Comparison of ENCODE assay signal across 1 cellular context in the genomic region with DNA sequence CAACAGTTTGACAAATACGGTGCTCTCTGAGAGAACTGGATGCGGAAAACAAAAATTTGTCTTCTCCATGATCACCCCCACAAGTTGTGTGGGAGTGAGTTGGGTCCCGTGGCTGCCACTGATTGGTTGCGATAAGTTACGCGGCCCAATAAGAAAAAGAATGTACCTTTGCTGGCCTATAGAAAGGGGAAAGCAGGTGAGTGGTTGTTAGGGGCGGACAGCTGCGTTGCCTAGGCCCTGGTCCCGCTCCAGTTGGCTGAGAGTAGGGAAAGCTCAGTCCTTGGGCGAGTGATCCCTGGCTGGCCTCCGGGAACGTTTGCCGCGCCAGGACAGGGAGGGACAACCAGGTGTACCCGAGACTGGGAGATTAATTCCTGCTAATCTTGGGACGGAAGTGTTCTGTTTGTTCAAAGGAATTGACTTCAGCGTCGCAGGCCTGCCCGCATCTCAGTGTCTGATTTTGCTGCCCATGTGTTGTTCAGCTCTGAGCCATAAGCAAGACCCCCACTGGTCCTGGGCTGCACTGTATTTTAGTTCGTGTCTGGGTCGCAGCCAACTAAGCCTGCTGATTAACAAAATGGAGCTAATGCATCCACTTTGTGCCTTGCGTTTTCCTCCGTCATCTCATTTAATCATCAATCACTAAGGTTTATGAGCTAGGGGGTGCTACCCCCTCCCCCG.
TF ChIP-seq lines count a peak whose summit lies in the region.

No MANE protein-coding gene starts in this region.

TF ChIP-seq in GM12878, 131 proteins besides CTCF, POLR2A, EP300 and RAD21 (continued from another document and continues in another):
- TF ChIP-seq ETV6 (conservative IDR thresholded peaks at IDR 0.05 in 1 of 2, IDR thresholded peaks at IDR 0.05 in 1 of 2; ENCODE audit: borderline replicate concordance in 1 of 2, low read depth in 1 of 2) (no peak), SIN3A (IDR thresholded peaks at IDR 0.05; ENCODE audit: low read depth, low read length) (0 out of 2 replicates have a peak, but pooled peaks have one; percentile 4), PAX5 (IDR thresholded peaks at IDR 0.05; ENCODE audit: borderline replicate concordance, low read depth, low read length) (peak; percentile 50; the same call in 1 of the 2 replicates), NRF1 (conservative IDR thresholded peaks at IDR 0.05; ENCODE audit: low read depth, low read length) (peak; percentile 19; the same call in 1 of the 2 replicates), HDAC2 (IDR thresholded peaks at IDR 0.05) (no peak), ZNF384 (IDR thresholded peaks at IDR 0.05; ENCODE audit: borderline replicate concordance, low read depth, low read length) (no peak), ZNF274 (IDR thresholded peaks at IDR 0.05; ENCODE audit: insufficient read depth, insufficient read length) (no peak), CREM (IDR thresholded peaks at IDR 0.05; ENCODE audit: low read depth) (peak; percentile 6; the same call in 1 of the 2 replicates), SMAD1 (IDR thresholded peaks at IDR 0.05; ENCODE audit: low read depth, partially characterized antibody) (no peak), MEF2A (IDR thresholded peaks at IDR 0.05; ENCODE audit: insufficient read depth, low read depth, low read length) (no peak), MYB (IDR thresholded peaks at IDR 0.05; ENCODE audit: borderline replicate concordance, low read depth, low read length) (no peak), SPI1 (IDR thresholded peaks at IDR 0.05; ENCODE audit: borderline replicate concordance, insufficient read depth, low read depth, low read length) (no peak), LARP7 (IDR thresholded peaks at IDR 0.05) (peak; percentile 57; the same call in 1 of the 2 replicates), CEBPB (IDR thresholded peaks at IDR 0.05; ENCODE audit: borderline replicate concordance in 1 of 2, low read depth in 2 of 2, low read length in 2 of 2) (no peak), RCOR1 (conservative IDR thresholded peaks at IDR 0.05; ENCODE audit: low read depth, low read length) (no peak), ZBED1 (IDR thresholded peaks at IDR 0.05; ENCODE audit: borderline replicate concordance) (no peak), POLR2AphosphoS5 (IDR thresholded peaks at IDR 0.05; ENCODE audit: low read length) (peak; percentile 39), NBN (IDR thresholded peaks at IDR 0.05) (no peak), MXI1 (IDR thresholded peaks at IDR 0.05; ENCODE audit: low read depth, low read length) (peak; percentile 96), RUNX3 (IDR thresholded peaks at IDR 0.05; ENCODE audit: low read length) (no peak), SRF (IDR thresholded peaks at IDR 0.05; ENCODE audit: low read depth in 2 of 2, low read length in 2 of 2) (no peak), EGR1 (IDR thresholded peaks at IDR 0.05; ENCODE audit: borderline replicate concordance in 1 of 2, low read depth in 2 of 2, low read length in 2 of 2) (no peak), ZSCAN29 (IDR thresholded peaks at IDR 0.05) (no peak), SMC3 (IDR thresholded peaks at IDR 0.05; ENCODE audit: borderline replicate concordance, low read length) (0 out of 2 replicates have a peak, but pooled peaks have one; percentile 12), TCF7 (IDR thresholded peaks at IDR 0.05; ENCODE audit: borderline replicate concordance) (no peak), FOXK2 (IDR thresholded peaks at IDR 0.05) (no peak), GATAD2B (conservative IDR thresholded peaks at IDR 0.05; ENCODE audit: low read depth) (no peak)
- TF ChIP-seq, protein P1, sequence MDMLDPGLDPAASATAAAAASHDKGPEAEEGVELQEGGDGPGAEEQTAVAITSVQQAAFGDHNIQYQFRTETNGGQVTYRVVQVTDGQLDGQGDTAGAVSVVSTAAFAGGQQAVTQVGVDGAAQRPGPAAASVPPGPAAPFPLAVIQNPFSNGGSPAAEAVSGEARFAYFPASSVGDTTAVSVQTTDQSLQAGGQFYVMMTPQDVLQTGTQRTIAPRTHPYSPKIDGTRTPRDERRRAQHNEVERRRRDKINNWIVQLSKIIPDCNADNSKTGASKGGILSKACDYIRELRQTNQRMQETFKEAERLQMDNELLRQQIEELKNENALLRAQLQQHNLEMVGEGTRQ (IDR thresholded peaks at IDR 0.05; ENCODE audit: borderline replicate concordance, low read depth, low read length) = no peak; the same call in 1 of the 2 replicates
- TF ChIP-seq, protein P2, sequence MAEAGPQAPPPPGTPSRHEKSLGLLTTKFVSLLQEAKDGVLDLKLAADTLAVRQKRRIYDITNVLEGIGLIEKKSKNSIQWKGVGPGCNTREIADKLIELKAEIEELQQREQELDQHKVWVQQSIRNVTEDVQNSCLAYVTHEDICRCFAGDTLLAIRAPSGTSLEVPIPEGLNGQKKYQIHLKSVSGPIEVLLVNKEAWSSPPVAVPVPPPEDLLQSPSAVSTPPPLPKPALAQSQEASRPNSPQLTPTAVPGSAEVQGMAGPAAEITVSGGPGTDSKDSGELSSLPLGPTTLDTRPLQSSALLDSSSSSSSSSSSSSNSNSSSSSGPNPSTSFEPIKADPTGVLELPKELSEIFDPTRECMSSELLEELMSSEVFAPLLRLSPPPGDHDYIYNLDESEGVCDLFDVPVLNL (IDR thresholded peaks at IDR 0.05; ENCODE audit: low read depth, low read length) = no peak
- TF ChIP-seq, protein P3, sequence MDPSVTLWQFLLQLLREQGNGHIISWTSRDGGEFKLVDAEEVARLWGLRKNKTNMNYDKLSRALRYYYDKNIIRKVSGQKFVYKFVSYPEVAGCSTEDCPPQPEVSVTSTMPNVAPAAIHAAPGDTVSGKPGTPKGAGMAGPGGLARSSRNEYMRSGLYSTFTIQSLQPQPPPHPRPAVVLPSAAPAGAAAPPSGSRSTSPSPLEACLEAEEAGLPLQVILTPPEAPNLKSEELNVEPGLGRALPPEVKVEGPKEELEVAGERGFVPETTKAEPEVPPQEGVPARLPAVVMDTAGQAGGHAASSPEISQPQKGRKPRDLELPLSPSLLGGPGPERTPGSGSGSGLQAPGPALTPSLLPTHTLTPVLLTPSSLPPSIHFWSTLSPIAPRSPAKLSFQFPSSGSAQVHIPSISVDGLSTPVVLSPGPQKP (IDR thresholded peaks at IDR 0.05; ENCODE audit: low read depth, low read length) = no peak
- TF ChIP-seq, protein P4, sequence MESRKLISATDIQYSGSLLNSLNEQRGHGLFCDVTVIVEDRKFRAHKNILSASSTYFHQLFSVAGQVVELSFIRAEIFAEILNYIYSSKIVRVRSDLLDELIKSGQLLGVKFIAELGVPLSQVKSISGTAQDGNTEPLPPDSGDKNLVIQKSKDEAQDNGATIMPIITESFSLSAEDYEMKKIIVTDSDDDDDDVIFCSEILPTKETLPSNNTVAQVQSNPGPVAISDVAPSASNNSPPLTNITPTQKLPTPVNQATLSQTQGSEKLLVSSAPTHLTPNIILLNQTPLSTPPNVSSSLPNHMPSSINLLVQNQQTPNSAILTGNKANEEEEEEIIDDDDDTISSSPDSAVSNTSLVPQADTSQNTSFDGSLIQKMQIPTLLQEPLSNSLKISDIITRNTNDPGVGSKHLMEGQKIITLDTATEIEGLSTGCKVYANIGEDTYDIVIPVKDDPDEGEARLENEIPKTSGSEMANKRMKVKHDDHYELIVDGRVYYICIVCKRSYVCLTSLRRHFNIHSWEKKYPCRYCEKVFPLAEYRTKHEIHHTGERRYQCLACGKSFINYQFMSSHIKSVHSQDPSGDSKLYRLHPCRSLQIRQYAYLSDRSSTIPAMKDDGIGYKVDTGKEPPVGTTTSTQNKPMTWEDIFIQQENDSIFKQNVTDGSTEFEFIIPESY (IDR thresholded peaks at IDR 0.05) = no peak
- TF ChIP-seq, protein P5, sequence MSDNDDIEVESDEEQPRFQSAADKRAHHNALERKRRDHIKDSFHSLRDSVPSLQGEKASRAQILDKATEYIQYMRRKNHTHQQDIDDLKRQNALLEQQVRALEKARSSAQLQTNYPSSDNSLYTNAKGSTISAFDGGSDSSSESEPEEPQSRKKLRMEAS (IDR thresholded peaks at IDR 0.05; ENCODE audit: low read depth, low read length) = no peak
- TF ChIP-seq, protein P6, sequence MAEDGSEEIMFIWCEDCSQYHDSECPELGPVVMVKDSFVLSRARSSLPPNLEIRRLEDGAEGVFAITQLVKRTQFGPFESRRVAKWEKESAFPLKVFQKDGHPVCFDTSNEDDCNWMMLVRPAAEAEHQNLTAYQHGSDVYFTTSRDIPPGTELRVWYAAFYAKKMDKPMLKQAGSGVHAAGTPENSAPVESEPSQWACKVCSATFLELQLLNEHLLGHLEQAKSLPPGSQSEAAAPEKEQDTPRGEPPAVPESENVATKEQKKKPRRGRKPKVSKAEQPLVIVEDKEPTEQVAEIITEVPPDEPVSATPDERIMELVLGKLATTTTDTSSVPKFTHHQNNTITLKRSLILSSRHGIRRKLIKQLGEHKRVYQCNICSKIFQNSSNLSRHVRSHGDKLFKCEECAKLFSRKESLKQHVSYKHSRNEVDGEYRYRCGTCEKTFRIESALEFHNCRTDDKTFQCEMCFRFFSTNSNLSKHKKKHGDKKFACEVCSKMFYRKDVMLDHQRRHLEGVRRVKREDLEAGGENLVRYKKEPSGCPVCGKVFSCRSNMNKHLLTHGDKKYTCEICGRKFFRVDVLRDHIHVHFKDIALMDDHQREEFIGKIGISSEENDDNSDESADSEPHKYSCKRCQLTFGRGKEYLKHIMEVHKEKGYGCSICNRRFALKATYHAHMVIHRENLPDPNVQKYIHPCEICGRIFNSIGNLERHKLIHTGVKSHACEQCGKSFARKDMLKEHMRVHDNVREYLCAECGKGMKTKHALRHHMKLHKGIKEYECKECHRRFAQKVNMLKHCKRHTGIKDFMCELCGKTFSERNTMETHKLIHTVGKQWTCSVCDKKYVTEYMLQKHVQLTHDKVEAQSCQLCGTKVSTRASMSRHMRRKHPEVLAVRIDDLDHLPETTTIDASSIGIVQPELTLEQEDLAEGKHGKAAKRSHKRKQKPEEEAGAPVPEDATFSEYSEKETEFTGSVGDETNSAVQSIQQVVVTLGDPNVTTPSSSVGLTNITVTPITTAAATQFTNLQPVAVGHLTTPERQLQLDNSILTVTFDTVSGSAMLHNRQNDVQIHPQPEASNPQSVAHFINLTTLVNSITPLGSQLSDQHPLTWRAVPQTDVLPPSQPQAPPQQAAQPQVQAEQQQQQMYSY (CRISPR knock-in tag; IDR thresholded peaks at IDR 0.05) = no peak
- TF ChIP-seq, protein P7, sequence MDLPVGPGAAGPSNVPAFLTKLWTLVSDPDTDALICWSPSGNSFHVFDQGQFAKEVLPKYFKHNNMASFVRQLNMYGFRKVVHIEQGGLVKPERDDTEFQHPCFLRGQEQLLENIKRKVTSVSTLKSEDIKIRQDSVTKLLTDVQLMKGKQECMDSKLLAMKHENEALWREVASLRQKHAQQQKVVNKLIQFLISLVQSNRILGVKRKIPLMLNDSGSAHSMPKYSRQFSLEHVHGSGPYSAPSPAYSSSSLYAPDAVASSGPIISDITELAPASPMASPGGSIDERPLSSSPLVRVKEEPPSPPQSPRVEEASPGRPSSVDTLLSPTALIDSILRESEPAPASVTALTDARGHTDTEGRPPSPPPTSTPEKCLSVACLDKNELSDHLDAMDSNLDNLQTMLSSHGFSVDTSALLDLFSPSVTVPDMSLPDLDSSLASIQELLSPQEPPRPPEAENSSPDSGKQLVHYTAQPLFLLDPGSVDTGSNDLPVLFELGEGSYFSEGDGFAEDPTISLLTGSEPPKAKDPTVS (IDR thresholded peaks at IDR 0.05; ENCODE audit: low read depth, low read length) = no peak
- TF ChIP-seq, protein P8, sequence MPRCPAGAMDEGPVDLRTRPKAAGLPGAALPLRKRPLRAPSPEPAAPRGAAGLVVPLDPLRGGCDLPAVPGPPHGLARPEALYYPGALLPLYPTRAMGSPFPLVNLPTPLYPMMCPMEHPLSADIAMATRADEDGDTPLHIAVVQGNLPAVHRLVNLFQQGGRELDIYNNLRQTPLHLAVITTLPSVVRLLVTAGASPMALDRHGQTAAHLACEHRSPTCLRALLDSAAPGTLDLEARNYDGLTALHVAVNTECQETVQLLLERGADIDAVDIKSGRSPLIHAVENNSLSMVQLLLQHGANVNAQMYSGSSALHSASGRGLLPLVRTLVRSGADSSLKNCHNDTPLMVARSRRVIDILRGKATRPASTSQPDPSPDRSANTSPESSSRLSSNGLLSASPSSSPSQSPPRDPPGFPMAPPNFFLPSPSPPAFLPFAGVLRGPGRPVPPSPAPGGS (IDR thresholded peaks at IDR 0.05; ENCODE audit: borderline replicate concordance, insufficient read depth, low read depth, low read length, poor library complexity, severe bottlenecking) = no peak
- TF ChIP-seq, protein P9, sequence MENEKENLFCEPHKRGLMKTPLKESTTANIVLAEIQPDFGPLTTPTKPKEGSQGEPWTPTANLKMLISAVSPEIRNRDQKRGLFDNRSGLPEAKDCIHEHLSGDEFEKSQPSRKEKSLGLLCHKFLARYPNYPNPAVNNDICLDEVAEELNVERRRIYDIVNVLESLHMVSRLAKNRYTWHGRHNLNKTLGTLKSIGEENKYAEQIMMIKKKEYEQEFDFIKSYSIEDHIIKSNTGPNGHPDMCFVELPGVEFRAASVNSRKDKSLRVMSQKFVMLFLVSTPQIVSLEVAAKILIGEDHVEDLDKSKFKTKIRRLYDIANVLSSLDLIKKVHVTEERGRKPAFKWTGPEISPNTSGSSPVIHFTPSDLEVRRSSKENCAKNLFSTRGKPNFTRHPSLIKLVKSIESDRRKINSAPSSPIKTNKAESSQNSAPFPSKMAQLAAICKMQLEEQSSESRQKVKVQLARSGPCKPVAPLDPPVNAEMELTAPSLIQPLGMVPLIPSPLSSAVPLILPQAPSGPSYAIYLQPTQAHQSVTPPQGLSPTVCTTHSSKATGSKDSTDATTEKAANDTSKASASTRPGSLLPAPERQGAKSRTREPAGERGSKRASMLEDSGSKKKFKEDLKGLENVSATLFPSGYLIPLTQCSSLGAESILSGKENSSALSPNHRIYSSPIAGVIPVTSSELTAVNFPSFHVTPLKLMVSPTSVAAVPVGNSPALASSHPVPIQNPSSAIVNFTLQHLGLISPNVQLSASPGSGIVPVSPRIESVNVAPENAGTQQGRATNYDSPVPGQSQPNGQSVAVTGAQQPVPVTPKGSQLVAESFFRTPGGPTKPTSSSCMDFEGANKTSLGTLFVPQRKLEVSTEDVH (IDR thresholded peaks at IDR 0.05; ENCODE audit: low read depth, partially characterized antibody) = peak; percentile 13
